In genomic region chr11:46099973-46100335, GRCh38 we compare ENCODE assay signal across 8 cellular contexts. TPM values are rescaled to one million over a fixed set of nuclear protein-coding genes. Genes with fewer than 3 reads are reported as not detected.
DNase-seq lines count a peak whose midpoint lies in the region; ATAC-seq and TF ChIP-seq lines count a peak whose summit lies in the region.

No MANE protein-coding gene starts in this region.

- H3K9ac ChIP-seq in HUES64 (ENCODE audit: low read depth, low read length), result no peak overlapping the region

- H3K9me3 Mint-ChIP-seq in osteocyte (ENCODE audit: unreplicated experiment), result no peaks in the 10 kb centered on the region

- H3K27me3 ChIP-seq in HUES64 (ENCODE audit: insufficient read depth, low read length), result no peaks in the 10 kb centered on the region

- TF ChIP-seq CTCF in choroid plexus epithelial cell (conservative IDR thresholded peaks at IDR 0.05; ENCODE audit: low read depth, low read length) (no peak), osteocyte (IDR thresholded peaks at IDR 0.05) (no peak)

- no peaks in the 10 kb centered on the region for H3K27me3 Mint-ChIP-seq in osteocyte (ENCODE audit: unreplicated experiment)

- H3K36me3 ChIP-seq in HUES64 (ENCODE audit: insufficient read depth, low read length), result no peaks in the 10 kb centered on the region

- H3K4me3 Mint-ChIP-seq in osteocyte (ENCODE audit: unreplicated experiment), result peak overlapping the region; percentile 41

- WGBS in HUES64, result 82% methylated on average over 1 of the region's 1 CpG

- ATAC-seq in GM18858 (IDR thresholded peaks at IDR 0.05; ENCODE audit: unreplicated experiment), result no peak

- H3K9me3 ChIP-seq in HUES64 (ENCODE audit: insufficient read depth, low read depth, low read length), result no peaks in the 10 kb centered on the region

- peaks cover 19% of the 10 kb centered on the region for H3K4me1 ChIP-seq in HUES64 (ENCODE audit: insufficient read depth, low read length)

- peak overlapping the region; percentile 92 for H3K27ac Mint-ChIP-seq in osteocyte (ENCODE audit: unreplicated experiment)

- peaks cover 32% of the 10 kb centered on the region for H3K4me1 Mint-ChIP-seq in osteocyte (ENCODE audit: unreplicated experiment)

- no peak overlapping the region for H3K4me3 ChIP-seq in HUES64 (ENCODE audit: low read length)
- no peak overlapping the region for H3K4me3 ChIP-seq in choroid plexus epithelial cell (ENCODE audit: low read depth, low read length)

- DNase-seq in GM03348 (ENCODE audit: low spot score) (peak; percentile 13), choroid plexus epithelial cell (ENCODE audit: low read depth) (peak; percentile 68), osteocyte (ENCODE audit: extremely low spot score, unreplicated experiment) (no peak), OCI-M2 (lab: John Stamatoyannopoulos, UW; ENCODE audit: unreplicated experiment) (no peak), NCI-H2196 treated with DMSO at 0.1 percent for 48 hours (lab: John Stamatoyannopoulos, UW; ENCODE audit: unreplicated experiment) (no peak)
- DNase-seq in activated naive CD4-positive, alpha-beta T cell treated with anti-CD3 and anti-CD28 coated beads, Interleukin-2, amount 50 U/mL, for 16 hours, result no peak

- H3K27ac ChIP-seq in HUES64 (ENCODE audit: low read depth, low read length), result 0 out of 2 replicates have a peak overlapping the region, but pooled peaks have one; percentile 24

- H3K36me3 Mint-ChIP-seq in osteocyte (ENCODE audit: unreplicated experiment), result no peaks in the 10 kb centered on the region

RNA-seq across cellular contexts. Expression of gene PHF21A, which starts 21.3 kb away (rescaled TPM):
- polyA plus RNA-seq in HUES64 (2013, experiment 1 of 2), result 21.8 TPM
- polyA plus RNA-seq in HUES64 (2013, experiment 2 of 2), result 26.5 TPM
- total RNA-seq in osteocyte, result 40.8 and 52.2 TPM in 2 replicates

Comparison
In these comparisons a context has a peak if more than half of its experiments do, and no peak if none do; other contexts are left out.
1. DNase-seq: peak in GM03348 (single experiment) and choroid plexus epithelial cell (single experiment); none in osteocyte (single experiment), OCI-M2 (single experiment), activated naive CD4-positive, alpha-beta T cell treated with anti-CD3 and anti-CD28 coated beads, Interleukin-2, amount 50 U/mL, for 16 hours (single experiment) and NCI-H2196 treated with DMSO at 0.1 percent for 48 hours (single experiment).